In the genomic region with DNA sequence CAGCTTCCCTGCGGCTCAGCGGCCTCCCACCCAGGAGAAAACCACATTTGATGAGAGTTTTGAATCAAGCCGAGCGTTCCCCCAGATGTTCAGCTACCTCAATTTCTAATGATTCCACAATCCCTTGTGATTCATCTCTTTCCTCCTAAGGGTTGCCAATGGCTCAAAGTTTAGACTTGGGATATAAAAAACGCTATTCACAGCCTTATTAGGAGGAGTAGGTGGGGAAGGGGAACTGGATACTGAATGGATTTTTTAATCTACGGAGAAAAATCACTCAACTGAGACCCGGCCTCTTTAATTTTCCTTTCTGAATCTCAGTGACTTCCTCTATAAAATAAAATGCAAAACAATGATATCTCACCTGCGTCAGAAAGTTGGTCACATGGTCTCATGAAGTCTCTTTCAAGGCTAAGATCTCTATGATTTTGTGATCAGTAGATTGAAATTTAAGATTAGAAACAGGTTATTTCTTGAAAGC, we compare ENCODE assay signal across 9 cellular contexts.
DNase-seq lines count a peak whose midpoint lies in the region; ATAC-seq and TF ChIP-seq lines count a peak whose summit lies in the region.
"Had no signal": no experiment of that assay in that cellular context is flagged by ENCODE, and none has a peak within 500 bp of the region (broad histone marks: within the 10 kb centered on the region; RNA-seq: fewer than 3 reads in every experiment).

No MANE protein-coding gene starts in this region.

- H3K4me1 Mint-ChIP-seq in progenitor cell of endocrine pancreas (ENCODE audit: low read depth): peaks cover 6% of the 10 kb centered on the region
- no peaks in the 10 kb centered on the region for H3K4me1 Mint-ChIP-seq in activated T-helper 17 cell treated with anti-CD3 and anti-CD28 coated beads, Interleukin-2, amount 50 U/mL, for 72 hours

- peak; percentile 13; the same call in 1 of the 3 replicates for ATAC-seq in RWPE2 (ENCODE audit: low read depth)
- ATAC-seq in gastroesophageal sphincter: peak; percentile 19
- ATAC-seq in activated T-helper 17 cell treated with anti-CD3 and anti-CD28 coated beads, Interleukin-2, amount 50 U/mL, for 72 hours (replicated peaks): no peak

- no peaks in the 10 kb centered on the region for H3K36me3 ChIP-seq in RWPE2 (ENCODE audit: low read depth)
- no peaks in the 10 kb centered on the region for H3K36me3 ChIP-seq in gastroesophageal sphincter

- no peaks in the 10 kb centered on the region for H3K9me3 Mint-ChIP-seq in progenitor cell of endocrine pancreas (ENCODE audit: low read depth)
- H3K9me3 Mint-ChIP-seq in activated T-helper 17 cell treated with anti-CD3 and anti-CD28 coated beads, Interleukin-2, amount 50 U/mL, for 72 hours: peaks cover 3% of the 10 kb centered on the region

- no peaks in the 10 kb centered on the region for H3K4me1 ChIP-seq in RWPE2 (ENCODE audit: insufficient read depth, poor library complexity, severe bottlenecking)
- H3K4me1 ChIP-seq in gastroesophageal sphincter: peaks cover 0 to 19% (median 0%) of the 10 kb centered on the region in 3 donors

- DNase-seq in EH (ENCODE audit: low read depth) (peak; percentile 55), RWPE2 (ENCODE audit: low spot score) (no peak), progenitor cell of endocrine pancreas (ENCODE audit: low spot score, unreplicated experiment) (no peak), NCI-H1694 treated with DMSO at 0.1 percent for 48 hours (lab: John Stamatoyannopoulos, UW) (no peak), AML-193 (lab: John Stamatoyannopoulos, UW) (no peak)
- no peak for DNase-seq in activated T-cell treated with anti-CD3 and anti-CD28 coated beads, Interleukin-2, amount 50 U/mL, for 48 hours
- DNase-seq: cortex of kidney had no signal

- H3K4me3 Mint-ChIP-seq in progenitor cell of endocrine pancreas (ENCODE audit: low read depth): peak overlapping the region; percentile 44
- H3K4me3 Mint-ChIP-seq in activated T-helper 17 cell treated with anti-CD3 and anti-CD28 coated beads, Interleukin-2, amount 50 U/mL, for 72 hours: no peak overlapping the region

- no peak overlapping the region for H3K27ac Mint-ChIP-seq in progenitor cell of endocrine pancreas
- no peak overlapping the region for H3K27ac Mint-ChIP-seq in activated T-helper 17 cell treated with anti-CD3 and anti-CD28 coated beads, Interleukin-2, amount 50 U/mL, for 72 hours

- no peak for TF ChIP-seq POLR2A in gastroesophageal sphincter (IDR thresholded peaks at IDR 0.05)

- 36 to 38% methylated on average over 3 to 6 of the region's 8 CpGs for WGBS in gastroesophageal sphincter (ENCODE audit: low coverage in 1 of 2), 2 donors

- peak overlapping the region; percentile 31 for H3K4me3 ChIP-seq in RWPE2 (ENCODE audit: severe bottlenecking)
- peak overlapping the region; percentile 46 to 61 for H3K4me3 ChIP-seq in gastroesophageal sphincter

- H3K9me3 ChIP-seq in RWPE2 (ENCODE audit: severe bottlenecking) (no peaks in the 10 kb centered on the region), gastroesophageal sphincter (no peaks in the 10 kb centered on the region)

- no peaks in the 10 kb centered on the region for H3K36me3 Mint-ChIP-seq in progenitor cell of endocrine pancreas (ENCODE audit: insufficient read depth)
- no peaks in the 10 kb centered on the region for H3K36me3 Mint-ChIP-seq in activated T-helper 17 cell treated with anti-CD3 and anti-CD28 coated beads, Interleukin-2, amount 50 U/mL, for 72 hours (ENCODE audit: low read depth)

- H3K27ac ChIP-seq in RWPE2 (ENCODE audit: poor library complexity, severe bottlenecking): no peak overlapping the region
- H3K27ac ChIP-seq in gastroesophageal sphincter: peak overlapping the region in 3 of 4 donors; percentile 48 to 83 (median 64)

- TF ChIP-seq CTCF in RWPE2 (IDR thresholded peaks at IDR 0.05; ENCODE audit: poor library complexity, severe bottlenecking): no peak
- no peak for TF ChIP-seq CTCF in gastroesophageal sphincter (IDR thresholded peaks at IDR 0.05)
- TF ChIP-seq CTCF in progenitor cell of endocrine pancreas (IDR thresholded peaks at IDR 0.05; ENCODE audit: unreplicated experiment): peak; percentile 4

- H3K27me3 ChIP-seq in RWPE2 (ENCODE audit: insufficient read depth, poor library complexity, severe bottlenecking) (no peaks in the 10 kb centered on the region), gastroesophageal sphincter (peaks cover 25% of the 10 kb centered on the region)

- H3K27me3 Mint-ChIP-seq in progenitor cell of endocrine pancreas: peaks cover 64% of the 10 kb centered on the region
- peaks cover 15% of the 10 kb centered on the region for H3K27me3 Mint-ChIP-seq in activated T-helper 17 cell treated with anti-CD3 and anti-CD28 coated beads, Interleukin-2, amount 50 U/mL, for 72 hours

- no peak for TF ChIP-seq EP300 in gastroesophageal sphincter (IDR thresholded peaks at IDR 0.05)
